Comparison of ENCODE assay signal across 24 cellular contexts in the genomic region with DNA sequence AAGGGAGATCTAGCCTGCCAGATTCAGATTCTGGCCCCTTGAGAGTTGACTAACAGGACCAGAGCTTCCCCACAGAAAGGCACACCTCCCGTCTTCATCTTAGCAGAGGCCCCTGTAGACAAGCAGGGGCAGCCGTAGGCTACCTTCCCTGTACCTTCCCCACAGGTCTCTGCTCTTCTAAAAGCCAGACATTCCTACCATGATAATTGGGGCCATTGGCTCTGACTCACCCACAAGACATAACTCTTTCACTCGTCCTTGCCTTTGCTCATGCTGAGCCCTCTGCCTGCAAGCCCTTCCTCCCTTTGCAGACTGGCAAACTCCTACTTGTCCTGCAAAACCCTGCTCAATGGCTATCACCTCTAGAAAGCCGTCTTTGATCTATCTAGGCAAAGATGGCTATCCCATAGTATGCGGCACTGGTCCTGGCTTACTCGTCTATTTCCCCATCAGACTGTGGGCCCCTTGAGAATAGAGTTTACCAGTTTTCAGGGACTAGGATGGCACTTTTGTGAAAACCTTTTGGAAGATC. TPM values are rescaled to one million over a fixed set of nuclear protein-coding genes. Genes with fewer than 3 reads are reported as not detected.
DNase-seq lines count a peak whose midpoint lies in the region; FAIRE-seq and TF ChIP-seq lines count a peak whose summit lies in the region.
"Had no signal": no experiment of that assay in that cellular context is flagged by ENCODE, and none has a peak within 500 bp of the region (broad histone marks: within the 10 kb centered on the region; RNA-seq: fewer than 3 reads in every experiment).

No MANE protein-coding gene starts in this region.

- H3K4me3 ChIP-seq in BLaER1 = no peak overlapping the region
- no peak overlapping the region for H3K4me3 ChIP-seq in GM23248
- no peak overlapping the region for H3K4me3 ChIP-seq in H1 (ENCODE audit: extremely low read depth in 1 of 4, insufficient read depth in 2 of 4, low read depth in 3 of 4, low read length in 4 of 4)
- H3K4me3 ChIP-seq: K562, MG63 had no signal

- H4K20me1 ChIP-seq in BLaER1 (no peaks in the 10 kb centered on the region), GM23248 (ENCODE audit: insufficient read depth) (no peaks in the 10 kb centered on the region), H1 (replicated peaks in 1 of 2; ENCODE audit: control insufficient read depth in 1 of 2, insufficient read depth in 2 of 2, low read length in 2 of 2) (no peaks in the 10 kb centered on the region)

- no peak overlapping the region for H3K4ac ChIP-seq in H1 (replicated peaks; ENCODE audit: insufficient read length, low read depth, low read length)

- H3K27ac ChIP-seq in BLaER1 (no peak overlapping the region), GM23248 (no peak overlapping the region), H1 (ENCODE audit: low read depth, low read length) (no peak overlapping the region)
- H3K27ac ChIP-seq: HL-60 had no signal

- H2BK12ac ChIP-seq in H1 (ENCODE audit: low read depth, low read length) = peak overlapping the region; percentile 83; the same call in 1 of the 2 replicates

- no peaks in the 10 kb centered on the region for H3K36me3 ChIP-seq in BLaER1
- H3K36me3 ChIP-seq in GM23248 (ENCODE audit: low read depth) = no peaks in the 10 kb centered on the region
- H3K36me3 ChIP-seq in H1 (ENCODE audit: control insufficient read depth in 2 of 4, insufficient read depth in 4 of 4, low read length in 3 of 4) = no peaks in the 10 kb centered on the region
- H3K36me3 ChIP-seq: MG63 had no signal

- no peak overlapping the region for H3K4me3 Mint-ChIP-seq in type B pancreatic cell

- H3F3A ChIP-seq in GM23248 (ENCODE audit: insufficient read depth) = no peaks in the 10 kb centered on the region

- H3K4me1 Mint-ChIP-seq in type B pancreatic cell (ENCODE audit: unreplicated experiment) = peaks cover 5% of the 10 kb centered on the region

- H3K4me1 ChIP-seq in BLaER1 = peaks cover 38% of the 10 kb centered on the region
- H3K4me1 ChIP-seq in GM23248 (ENCODE audit: insufficient read depth) = peaks cover 8% of the 10 kb centered on the region
- peaks cover 3 to 24% (median 12%) of the 10 kb centered on the region in 4 experiments for H3K4me1 ChIP-seq in H1 (replicated peaks in 1 of 4; ENCODE audit: control insufficient read depth in 3 of 4, insufficient read depth in 4 of 4, low read length in 3 of 4)

- no peaks in the 10 kb centered on the region for H3K9me3 ChIP-seq in BLaER1
- H3K9me3 ChIP-seq in GM23248 (ENCODE audit: low read depth) = no peaks in the 10 kb centered on the region
- no peaks in the 10 kb centered on the region for H3K9me3 ChIP-seq in H1 (ENCODE audit: insufficient read depth in 2 of 2, low read depth in 1 of 2, low read length in 1 of 2)
- H3K9me3 ChIP-seq: MG63 had no signal

- no peak overlapping the region for H4K5ac ChIP-seq in H1 (ENCODE audit: insufficient read length, low read depth, low read length)

- no peak overlapping the region for H2AK5ac ChIP-seq in H1 (ENCODE audit: low read depth, low read length)

- no peaks in the 10 kb centered on the region for H3K23me2 ChIP-seq in H1 (ENCODE audit: low read depth, low read length)

- WGBS in GM23248 (ENCODE audit: low coverage in 1 of 2, low lambda C conversion rate in 2 of 2, missing lambda C conversion rate in 2 of 2), 2 experiments = 70 to 71% methylated on average over 6 of the region's 6 CpGs
- 62% methylated on average over 6 of the region's 6 CpGs; no CpG with 5 or more reads in 1 of the 2 experiments for WGBS in H1 (ENCODE audit: extremely low coverage in 1 of 2, insufficient coverage in 1 of 2, insufficient read length in 1 of 2, insufficient replicate concordance in 2 of 2, low coverage in 1 of 2, low lambda C conversion rate in 2 of 2, missing lambda C conversion rate in 1 of 2), 2 experiments

- H3K9ac ChIP-seq in BLaER1 = no peak overlapping the region
- no peak overlapping the region for H3K9ac ChIP-seq in GM23248
- H3K9ac ChIP-seq in H1 (replicated peaks in 1 of 4; ENCODE audit: extremely low read depth in 1 of 4, low read depth in 3 of 4, low read length in 3 of 4) = no peak overlapping the region

- H4K8ac ChIP-seq in H1 (ENCODE audit: extremely low read depth, insufficient read depth, low read length) = no peak overlapping the region

- CTCF ChIA-PET in H1 (lab: Charles Lee; ENCODE audit: partially characterized antibody) = interaction anchor here (0.9 to 4.6 kb wide), 3 partner anchors 12 to 52 kb away, joined by 3 to 23 read pairs (median 3); no protein-coding TSS in a partner anchor

- H3K9me3 Mint-ChIP-seq in type B pancreatic cell = no peaks in the 10 kb centered on the region

- peak overlapping the region; percentile 83; the same call in 1 of the 2 replicates for H2BK15ac ChIP-seq in H1 (ENCODE audit: low read length)

- no peak overlapping the region for H3K14ac ChIP-seq in H1 (ENCODE audit: insufficient read length)

- no peak overlapping the region for H2BK5ac ChIP-seq in H1 (ENCODE audit: low read depth, low read length)

- no peak overlapping the region for H4K91ac ChIP-seq in H1 (replicated peaks; ENCODE audit: insufficient read length, low read length)

- TF ChIP-seq RAD21 in H1 (IDR thresholded peaks at IDR 0.05 in 1 of 2, conservative IDR thresholded peaks at IDR 0.05 in 1 of 2; ENCODE audit: low read depth in 2 of 2, low read length in 2 of 2) = no peak

- no peaks in the 10 kb centered on the region for H3K79me1 ChIP-seq in H1 (ENCODE audit: low read depth, low read length)

- peaks cover 24% of the 10 kb centered on the region for H3K27me3 Mint-ChIP-seq in type B pancreatic cell

- H3K4me2 ChIP-seq in BLaER1 (peak overlapping the region; percentile 14; the same call in 1 of the 2 replicates), GM23248 (ENCODE audit: unreplicated experiment) (no peak overlapping the region), H1 (ENCODE audit: insufficient read depth in 1 of 2, low read depth in 2 of 2, low read length in 2 of 2) (no peak overlapping the region)

- H3K79me2 ChIP-seq in GM23248 (ENCODE audit: insufficient read depth) (no peaks in the 10 kb centered on the region), H1 (ENCODE audit: control insufficient read depth in 1 of 2, insufficient read depth in 2 of 2, low read length in 2 of 2) (no peaks in the 10 kb centered on the region)

- H3K56ac ChIP-seq in H1 (replicated peaks; ENCODE audit: insufficient read length, low read depth, low read length) = no peak overlapping the region

- no peak overlapping the region for H3K27ac Mint-ChIP-seq in type B pancreatic cell

- H3K9me2 ChIP-seq in GM23248 (ENCODE audit: insufficient read depth) = no peaks in the 10 kb centered on the region

- no peak for TF ChIP-seq CTCF in H1 (IDR thresholded peaks at IDR 0.05; ENCODE audit: control extremely low read depth in 1 of 3, insufficient read depth in 1 of 3, low read depth in 1 of 3, low read length in 3 of 3)
- TF ChIP-seq CTCF in type B pancreatic cell (conservative IDR thresholded peaks at IDR 0.05) = no peak

- TF ChIP-seq EP300 in H1 (IDR thresholded peaks at IDR 0.05; ENCODE audit: borderline replicate concordance in 1 of 2, low read depth in 2 of 2, low read length in 2 of 2) = no peak

- H3K23ac ChIP-seq in H1 (ENCODE audit: insufficient read length) = no peak overlapping the region

- no peak overlapping the region for H3K18ac ChIP-seq in H1 (ENCODE audit: extremely low read depth, low read length)

- intact Hi-C loops in posterior vena cava (cut with DNase I) = no loop called here

- H2BK20ac ChIP-seq in H1 (ENCODE audit: low read length) = peak overlapping the region; percentile 62; the same call in 1 of the 2 replicates

- DNase-seq in GM23248 (peak; percentile 20), H1 (ENCODE audit: low read depth in 1 of 2, low spot score in 2 of 2) (no peak), posterior vena cava (ENCODE audit: low spot score) (peak; percentile 0), type B pancreatic cell (ENCODE audit: extremely low spot score, unreplicated experiment) (no peak), GM19238 (ENCODE audit: insufficient read length, low spot score) (no peak), HK-2 (ENCODE audit: unreplicated experiment) (no peak)
- DNase-seq: 8988T, AML-193, NCI-H187 treated with DMSO at 0.1 percent for 48 hours, NCI-H2107, NCI-H526 treated with DMSO at 0.1 percent for 48 hours, OCI-M1 had no signal

- H3K36me3 Mint-ChIP-seq in type B pancreatic cell = no peaks in the 10 kb centered on the region

- POLR2A ChIA-PET in H1 (lab: Charles Lee; ENCODE audit: partially characterized antibody) = no interaction called here

- H2BK120ac ChIP-seq in H1 (replicated peaks; ENCODE audit: low read depth, low read length) = no peak overlapping the region

- H3K27me3 ChIP-seq in BLaER1 = no peaks in the 10 kb centered on the region
- no peaks in the 10 kb centered on the region for H3K27me3 ChIP-seq in GM23248 (replicated peaks; ENCODE audit: insufficient read depth)
- H3K27me3 ChIP-seq in H1 (replicated peaks in 1 of 4; ENCODE audit: control insufficient read depth in 3 of 4, extremely low read depth in 1 of 4, insufficient read depth in 3 of 4, low read length in 3 of 4) = no peaks in the 10 kb centered on the region
- H3K27me3 ChIP-seq: MG63 had no signal

- in situ Hi-C loops in GM23248 (cut with MboI) = no loop called here

- H2AFZ ChIP-seq in GM23248 (no peak overlapping the region), H1 (ENCODE audit: low read length) (no peak overlapping the region)

- TF ChIP-seq POLR2A in H1 (IDR thresholded peaks at IDR 0.05; ENCODE audit: control extremely low read depth in 1 of 2, low read depth in 2 of 2, low read length in 2 of 2) = no peak

- FAIRE-seq in H1 (lab: Jason Lieb, UNC) = no peak
- FAIRE-seq: D721Med, GM12891, HepG2, K562, RCC 7860 had no signal

RNA-seq across cellular contexts. Expression of a gene that starts 43.8 kb away (rescaled TPM):
- 20.7 and 28.7 TPM in 2 replicates for total RNA-seq in GM23248 (2014; rRNA removed; shearing (Covaris generic))
- polyA plus RNA-seq in GM23248 (2016; fragmentation: Nextera tagmentation; extraction: Ambion mirVana) (22.6 and 24.4 TPM in 2 replicates), H1 (2011; rRNA removed) (126 and 148 TPM in 2 replicates)
- 133 and 143 TPM in 2 replicates for total RNA-seq in H1 (2021; fragmentation: NEBNext Ultra II Directional; extraction: Animal tissue kit (Norgen Biotek cat#: 25700))
- polyA plus RNA-seq in H1 (2011; cell fraction: cytosol; rRNA removed) = 154 TPM
- polyA plus RNA-seq in H1 (2011; cell fraction: nucleus; rRNA removed) = 223 TPM
- 83.9 to 119 TPM (median 107 TPM) in 4 replicates for polyA plus RNA-seq in H1 (2012, experiment 1 of 2)
- polyA plus RNA-seq in H1 (2012, experiment 2 of 2) = 116 TPM
- polyA plus RNA-seq in H1 (2013, experiment 1 of 2) = 64.4 TPM
- polyA plus RNA-seq in H1 (2013, experiment 2 of 2) = 62.7 TPM
- polyA minus RNA-seq in H1 (2011; rRNA and poly(A)+ RNA removed) = 55.3 and 66.3 TPM in 2 replicates
- polyA minus RNA-seq in H1 (2011; cell fraction: cytosol; rRNA and poly(A)+ RNA removed) = 56.3 TPM
- 68.8 TPM for polyA minus RNA-seq in H1 (2011; cell fraction: nucleus; rRNA and poly(A)+ RNA removed)
- total RNA-seq in posterior vena cava (under 1 TPM in 1 of 2 donors, not detected in 1; 0.56 TPM), type B pancreatic cell (ENCODE audit: low replicate concordance) (7.6 and 45.1 TPM in 2 replicates)

RNA-seq across cellular contexts. Expression of a gene that starts 53.2 kb away (rescaled TPM):
- total RNA-seq in GM23248 (2014; rRNA removed; shearing (Covaris generic)) = not detected in 2 replicates
- polyA plus RNA-seq in GM23248 (2016; fragmentation: Nextera tagmentation; extraction: Ambion mirVana) (not detected in 2 replicates), H1 (2011; rRNA removed) (0.56 and 0.89 TPM in 2 replicates)
- total RNA-seq in H1 (2021; fragmentation: NEBNext Ultra II Directional; extraction: Animal tissue kit (Norgen Biotek cat#: 25700)) = 0.71 TPM in 1 of 2 replicates, not detected in the other
- 1.6 TPM for polyA plus RNA-seq in H1 (2011; cell fraction: cytosol; rRNA removed)
- 0.78 TPM for polyA plus RNA-seq in H1 (2011; cell fraction: nucleus; rRNA removed)
- 0.22 to 0.55 TPM (median 0.40 TPM) in 4 replicates for polyA plus RNA-seq in H1 (2012, experiment 1 of 2)
- 0.09 TPM for polyA plus RNA-seq in H1 (2012, experiment 2 of 2)
- 0.14 TPM for polyA plus RNA-seq in H1 (2013, experiment 1 of 2)
- 0.29 TPM for polyA plus RNA-seq in H1 (2013, experiment 2 of 2)
- polyA minus RNA-seq in H1 (2011; rRNA and poly(A)+ RNA removed) = 0.20 and 0.22 TPM in 2 replicates
- not detected for polyA minus RNA-seq in H1 (2011; cell fraction: cytosol; rRNA and poly(A)+ RNA removed)
- not detected for polyA minus RNA-seq in H1 (2011; cell fraction: nucleus; rRNA and poly(A)+ RNA removed)
- total RNA-seq in posterior vena cava (not detected), type B pancreatic cell (ENCODE audit: low replicate concordance) (not detected in 2 replicates)
- total RNA-seq: H4, HepG2, HT-29, K562, LHCN-M2, Right ventricle myocardium superior had no signal
- polyA plus RNA-seq: HepG2, K562 had no signal

Comparison
In these comparisons a context has a peak if more than half of its experiments do, and no peak if none do; other contexts are left out.
1. DNase-seq: peak in GM23248 (single experiment) and posterior vena cava (single experiment); none in H1 (0 of 2), type B pancreatic cell (single experiment), GM19238 (single experiment) and HK-2 (single experiment).